In genomic region chr3:45701167-45701867, GRCh38 we compare ENCODE assay signal across 1 cellular context.
TF ChIP-seq lines count a peak whose summit lies in the region.

No MANE protein-coding gene starts in this region.

TF ChIP-seq in K562, 482 proteins besides CTCF, POLR2A, EP300 and RAD21:
- TF ChIP-seq PKNOX1 (IDR thresholded peaks at IDR 0.05), result peak; percentile 46; the same call in 1 of the 2 replicates
- no peak for TF ChIP-seq PTBP1 (IDR thresholded peaks at IDR 0.05; ENCODE audit: low read depth, low read length)
- peak; percentile 43; the same call in 1 of the 2 replicates for TF ChIP-seq SPI1 (IDR thresholded peaks at IDR 0.05; ENCODE audit: borderline replicate concordance, low read depth, low read length)
